ENCODE assay signal across 9 cellular contexts in the genomic region with DNA sequence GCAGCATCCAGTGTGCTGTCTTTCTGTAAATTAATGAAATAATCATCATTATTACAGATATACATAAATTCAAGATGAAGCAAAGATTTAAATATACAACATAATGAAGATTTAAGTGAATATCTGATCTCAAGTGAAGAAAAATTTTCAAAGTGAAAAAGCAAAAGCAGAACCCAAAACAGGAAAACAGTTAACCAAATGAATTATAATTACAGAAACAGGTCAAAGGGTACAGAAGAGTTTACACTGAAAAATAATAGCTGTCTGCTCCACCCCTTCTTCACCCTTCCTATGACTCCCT.
"Had no signal": no experiment of that assay in that cellular context is flagged by ENCODE, and none has a peak within 500 bp of the region (broad histone marks: within the 10 kb centered on the region; RNA-seq: fewer than 3 reads in every experiment).

No MANE protein-coding gene starts in this region.

- H3K4me1 Mint-ChIP-seq: activated T-helper 17 cell treated with anti-CD3 and anti-CD28 coated beads, Interleukin-2, amount 50 U/mL, for 72 hours had no signal

- DNase-seq: activated naive CD4-positive, alpha-beta T cell treated with anti-CD3 and anti-CD28 coated beads, Interleukin-2, amount 50 U/mL, for 16 hours; adrenal gland; sigmoid colon; stimulated activated CD4-positive, alpha-beta T cell treated with anti-CD3 and anti-CD28 coated beads, Interleukin-12 subunit alpha, Interleukin-12 subunit beta, amount 100 ng/mL, for 4 hours; T1000; upper lobe of right lung had no signal

- H3K4me3 Mint-ChIP-seq: activated T-helper 17 cell treated with anti-CD3 and anti-CD28 coated beads, Interleukin-2, amount 50 U/mL, for 72 hours; effector memory CD8-positive, alpha-beta T cell; naive thymus-derived CD8-positive, alpha-beta T cell had no signal

- H3K27ac ChIP-seq: adrenal gland, sigmoid colon, upper lobe of right lung had no signal

- H3K9me3 Mint-ChIP-seq: activated T-helper 17 cell treated with anti-CD3 and anti-CD28 coated beads, Interleukin-2, amount 50 U/mL, for 72 hours; effector memory CD8-positive, alpha-beta T cell; naive thymus-derived CD8-positive, alpha-beta T cell had no signal

- H3K27me3 ChIP-seq: adrenal gland, sigmoid colon, upper lobe of right lung had no signal

- H3K4me3 ChIP-seq: adrenal gland, sigmoid colon, upper lobe of right lung had no signal

- H3K27me3 Mint-ChIP-seq: activated T-helper 17 cell treated with anti-CD3 and anti-CD28 coated beads, Interleukin-2, amount 50 U/mL, for 72 hours; effector memory CD8-positive, alpha-beta T cell; naive thymus-derived CD8-positive, alpha-beta T cell had no signal

- ATAC-seq: activated T-helper 17 cell treated with anti-CD3 and anti-CD28 coated beads, Interleukin-2, amount 50 U/mL, for 72 hours had no signal

- H3K4me1 ChIP-seq: adrenal gland, upper lobe of right lung had no signal
